In the genomic region with DNA sequence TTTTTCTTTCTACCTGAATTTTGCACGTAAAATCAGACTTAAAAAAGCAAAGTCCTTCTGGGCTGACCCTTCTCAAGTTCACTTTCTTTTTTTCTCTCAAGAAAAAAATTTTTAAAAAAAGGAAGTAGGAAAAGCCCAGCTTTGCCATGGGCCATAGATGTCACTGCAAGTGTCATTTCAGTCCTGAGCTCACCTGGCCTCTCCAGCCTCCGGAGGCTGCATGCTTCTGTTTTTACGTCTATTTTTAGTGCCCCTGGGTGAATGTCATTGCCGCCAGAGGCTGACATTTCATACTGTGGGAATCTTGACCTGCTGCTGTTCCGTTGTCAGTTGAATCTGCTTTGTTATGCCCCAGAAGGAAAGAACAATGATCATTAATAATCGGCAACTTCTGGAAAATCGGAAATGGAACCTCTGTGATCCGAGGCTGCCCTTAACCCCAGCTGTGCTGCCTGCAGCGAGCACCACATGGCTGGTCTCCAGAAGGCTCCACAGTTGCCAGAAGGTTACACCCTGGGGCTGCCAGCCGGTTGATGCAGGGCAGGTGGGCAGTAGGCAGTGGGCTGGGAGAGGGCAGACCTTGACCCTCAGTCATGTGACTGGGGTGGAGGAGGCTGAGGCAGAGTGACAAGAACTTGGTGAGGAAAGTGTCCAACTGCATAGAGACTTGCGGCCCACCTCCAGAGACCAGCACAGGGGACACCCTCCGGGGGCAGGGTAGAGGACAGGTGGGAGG, we compare ENCODE assay signal across 1 cellular context.
TF ChIP-seq lines count a peak whose summit lies in the region.

No MANE protein-coding gene starts in this region.

TF ChIP-seq in A549, 52 proteins besides CTCF, POLR2A, EP300 and RAD21 (continued from another document):
- TF ChIP-seq, protein P1, sequence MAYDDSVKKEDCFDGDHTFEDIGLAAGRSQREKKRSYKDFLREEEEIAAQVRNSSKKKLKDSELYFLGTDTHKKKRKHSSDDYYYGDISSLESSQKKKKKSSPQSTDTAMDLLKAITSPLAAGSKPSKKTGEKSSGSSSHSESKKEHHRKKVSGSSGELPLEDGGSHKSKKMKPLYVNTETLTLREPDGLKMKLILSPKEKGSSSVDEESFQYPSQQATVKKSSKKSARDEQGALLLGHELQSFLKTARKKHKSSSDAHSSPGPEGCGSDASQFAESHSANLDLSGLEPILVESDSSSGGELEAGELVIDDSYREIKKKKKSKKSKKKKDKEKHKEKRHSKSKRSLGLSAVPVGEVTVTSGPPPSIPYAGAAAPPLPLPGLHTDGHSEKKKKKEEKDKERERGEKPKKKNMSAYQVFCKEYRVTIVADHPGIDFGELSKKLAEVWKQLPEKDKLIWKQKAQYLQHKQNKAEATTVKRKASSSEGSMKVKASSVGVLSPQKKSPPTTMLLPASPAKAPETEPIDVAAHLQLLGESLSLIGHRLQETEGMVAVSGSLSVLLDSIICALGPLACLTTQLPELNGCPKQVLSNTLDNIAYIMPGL (CRISPR knock-in tag; IDR thresholded peaks at IDR 0.05; ENCODE audit: borderline replicate concordance) = no peak
- no peak for TF ChIP-seq SREBF2 (IDR thresholded peaks at IDR 0.05)
- TF ChIP-seq MAFK (IDR thresholded peaks at IDR 0.05; ENCODE audit: partially characterized antibody) = no peak
